ENCODE assay signal across 9 cellular contexts in the genomic region with DNA sequence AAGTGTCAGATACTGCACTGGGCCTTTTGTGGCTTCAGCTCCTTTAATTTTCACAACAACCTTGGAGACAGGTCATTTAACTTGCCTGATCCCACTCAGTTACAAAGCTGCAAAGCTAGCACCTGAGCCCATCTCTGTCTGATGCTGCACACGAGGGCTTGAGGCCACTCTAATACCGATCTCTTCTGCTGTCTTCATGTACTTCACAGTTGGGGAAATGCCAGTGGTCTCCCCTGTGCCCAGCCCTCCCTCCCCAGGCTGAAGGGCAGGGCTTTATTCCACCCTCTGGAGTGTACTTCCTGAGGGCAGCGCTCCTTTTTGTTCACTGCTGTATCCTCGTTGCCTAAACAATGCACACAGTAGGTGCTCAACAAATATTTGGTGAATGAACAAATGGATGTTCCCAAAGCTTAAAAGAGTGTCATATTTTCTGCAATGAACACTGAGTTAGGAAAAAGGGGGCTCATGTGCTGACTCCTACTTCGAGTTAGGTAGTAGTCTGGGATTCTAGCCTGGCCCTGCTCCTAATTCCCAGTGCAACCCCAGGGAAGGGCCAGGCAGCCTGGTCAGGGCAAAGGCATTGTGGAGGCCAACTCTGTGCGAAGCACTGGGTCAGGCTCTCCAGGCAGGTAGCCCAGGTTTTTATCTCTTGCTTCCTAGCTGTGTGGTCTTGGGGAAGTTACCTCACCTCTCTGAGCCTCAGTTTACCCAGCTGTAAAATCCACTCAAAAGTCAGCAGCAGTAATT. TPM values are rescaled to one million over a fixed set of nuclear protein-coding genes. Genes with fewer than 3 reads are reported as not detected.
DNase-seq lines count a peak whose midpoint lies in the region; ATAC-seq and TF ChIP-seq lines count a peak whose summit lies in the region.
"Had no signal": no experiment of that assay in that cellular context is flagged by ENCODE, and none has a peak within 500 bp of the region (broad histone marks: within the 10 kb centered on the region; RNA-seq: fewer than 3 reads in every experiment).

No MANE protein-coding gene starts in this region.

- in situ Hi-C loops in Panc1 (cut with HindIII; ENCODE audit: low pct_unique_long_range_greater_than_20kb, low sequenced_read_pairs), result no loop called here

- peak overlapping the region; percentile 88 for H3K4me3 Mint-ChIP-seq in CD4-positive, alpha-beta T cell

- peak overlapping the region; percentile 89 for H3K27ac Mint-ChIP-seq in CD4-positive, alpha-beta T cell

- BruUV-seq in Panc1 (replicated peaks; lab: Mats Ljungman, UMichigan), result no TSS peak

- H3K27me3 ChIP-seq in CD4-positive, alpha-beta T cell (ENCODE audit: control insufficient read depth, insufficient read depth, low read length), result no peaks in the 10 kb centered on the region
- H3K27me3 ChIP-seq in Panc1 (ENCODE audit: control insufficient read depth, insufficient read depth, low read length) (no peaks in the 10 kb centered on the region), esophagus squamous epithelium (no peaks in the 10 kb centered on the region), trophoblast cell (ENCODE audit: insufficient read depth, low read length) (no peaks in the 10 kb centered on the region)

- H3K79me2 ChIP-seq in trophoblast cell (ENCODE audit: control insufficient read depth, insufficient read depth, low read length, poor library complexity), result peaks cover 2% of the 10 kb centered on the region

- H3K27me3 Mint-ChIP-seq in CD4-positive, alpha-beta T cell, result no peaks in the 10 kb centered on the region

- H3K18ac ChIP-seq in trophoblast cell (ENCODE audit: low read length), result no peak overlapping the region

- no peak for DNase-seq in CD4-positive, alpha-beta T cell
- DNase-seq in Panc1 (ENCODE audit: low read depth, low spot score), result no peak
- DNase-seq in esophagus squamous epithelium (lab: John Stamatoyannopoulos, UW), result no peak
- DNase-seq in trophoblast cell, result peak in 1 of 2 donors; percentile 17
- DNase-seq in HuH-7.5 (ENCODE audit: low spot score), result no peak
- no peak for DNase-seq in dedifferentiated amniotic fluid mesenchymal stem cell (ENCODE audit: extremely low spot score)
- DNase-seq in DMS79 (lab: John Stamatoyannopoulos, UW), result no peak
- no peak for DNase-seq in A172 (ENCODE audit: low spot score)

- no peak overlapping the region for H2AK5ac ChIP-seq in trophoblast cell (ENCODE audit: low read length)

- no peaks in the 10 kb centered on the region for H3K36me3 ChIP-seq in Panc1 (ENCODE audit: control insufficient read depth, insufficient read depth, low read length)
- H3K36me3 ChIP-seq in esophagus squamous epithelium, result peaks cover 0 to 24% (median 0%) of the 10 kb centered on the region in 3 donors
- no peaks in the 10 kb centered on the region for H3K36me3 ChIP-seq in trophoblast cell (ENCODE audit: control insufficient read depth in 1 of 2, insufficient read depth in 2 of 2, low read length in 2 of 2)
- H3K36me3 ChIP-seq: cardiac muscle cell had no signal

- H3K4me1 ChIP-seq in Panc1 (ENCODE audit: control insufficient read depth, insufficient read depth, low read length), result peaks cover 5% of the 10 kb centered on the region
- H3K4me1 ChIP-seq in esophagus squamous epithelium, result peaks cover 9 to 31% (median 17%) of the 10 kb centered on the region in 3 donors
- peaks cover 0 to 7% of the 10 kb centered on the region in 2 experiments for H3K4me1 ChIP-seq in trophoblast cell (ENCODE audit: control insufficient read depth in 1 of 2, insufficient read depth in 2 of 2, low read length in 2 of 2)

- intact Hi-C loops in CD4-positive, alpha-beta T cell (cut with DNase I, micrococcal nuclease), result loop anchor here in 1 of 2 experiments (2.0 kb wide), 1 partner anchor 84 kb away; the partner anchor contains the start of gene OTUD3
- intact Hi-C loops in Panc1 (cut with micrococcal nuclease; ENCODE audit: unreplicated experiment) (no loop called here), esophagus squamous epithelium (cut with DNase I) (no loop called here)

- H3K4me3 ChIP-seq in Panc1 (ENCODE audit: low read depth in 2 of 2, low read length in 2 of 2) (peak overlapping the region; percentile 54 to 59), esophagus squamous epithelium (peak overlapping the region in 3 of 4 donors; percentile 70 to 95 (median 88)), trophoblast cell (ENCODE audit: low read depth, low read length) (no peak overlapping the region)

- no peak overlapping the region for H2BK12ac ChIP-seq in trophoblast cell (ENCODE audit: low read length)

- H3K9me3 Mint-ChIP-seq in CD4-positive, alpha-beta T cell, result no peaks in the 10 kb centered on the region

- no peak overlapping the region for H2BK120ac ChIP-seq in trophoblast cell (ENCODE audit: insufficient read depth, low read length, poor library complexity)

- CTCF ChIA-PET in CD4-positive, alpha-beta T cell (lab: Charles Lee), result no interaction called here
- CTCF ChIA-PET in Panc1 (lab: Charles Lee), result no interaction called here

- POLR2A ChIA-PET in CD4-positive, alpha-beta T cell (lab: Charles Lee), result interaction anchor here (0.6 kb wide), 1 partner anchor 841 kb away, joined by 3 read pairs; no protein-coding TSS in a partner anchor
- POLR2A ChIA-PET in Panc1 (lab: Charles Lee), result interaction anchor here (0.5 to 0.8 kb wide), 3 partner anchors 10 to 1033 kb away, joined by 3 read pairs; no protein-coding TSS in a partner anchor

- TF ChIP-seq CTCF in CD4-positive, alpha-beta T cell (IDR thresholded peaks at IDR 0.05), result no peak
- TF ChIP-seq CTCF in Panc1 (IDR thresholded peaks at IDR 0.05) (no peak), esophagus squamous epithelium (IDR thresholded peaks at IDR 0.05) (no peak)

- WGBS in esophagus squamous epithelium, 2 donors, result 68 to 75% methylated on average over 5 to 6 of the region's 6 CpGs
- no CpG with 5 or more reads among the region's 6 CpGs for WGBS in trophoblast cell (ENCODE audit: extremely low coverage, insufficient coverage, insufficient read length)

- no peak overlapping the region for H4K8ac ChIP-seq in trophoblast cell (ENCODE audit: low read depth, low read length)

- H3K9me3 ChIP-seq in CD4-positive, alpha-beta T cell (ENCODE audit: control insufficient read depth, low read length), result no peaks in the 10 kb centered on the region
- H3K9me3 ChIP-seq in Panc1 (ENCODE audit: control insufficient read depth, insufficient read depth, low read depth, low read length), result no peaks in the 10 kb centered on the region
- H3K9me3 ChIP-seq in esophagus squamous epithelium, result no peaks in the 10 kb centered on the region
- H3K9me3 ChIP-seq in trophoblast cell (ENCODE audit: insufficient read depth, low read depth, low read length), result no peaks in the 10 kb centered on the region

- H4K91ac ChIP-seq in trophoblast cell (ENCODE audit: low read depth, low read length), result no peak overlapping the region

- no peak overlapping the region for H3K4me2 ChIP-seq in trophoblast cell (ENCODE audit: low read length)

- H3K4ac ChIP-seq in trophoblast cell (ENCODE audit: low read depth, low read length), result no peak overlapping the region

- peaks cover 36% of the 10 kb centered on the region for H3K4me1 Mint-ChIP-seq in CD4-positive, alpha-beta T cell (ENCODE audit: low read depth)

- no peak overlapping the region for H3K23ac ChIP-seq in trophoblast cell (ENCODE audit: low read length)

- H3K27ac ChIP-seq in CD4-positive, alpha-beta T cell (ENCODE audit: low read depth, low read length), result peak overlapping the region; percentile 63
- H3K27ac ChIP-seq in Panc1 (ENCODE audit: low read length) (peak overlapping the region; percentile 79), esophagus squamous epithelium (peak overlapping the region; percentile 68 to 92 (median 85)), trophoblast cell (ENCODE audit: low read depth, low read length) (no peak overlapping the region)
- H3K27ac ChIP-seq: cardiac muscle cell had no signal

- peaks cover 10% of the 10 kb centered on the region for H3K36me3 Mint-ChIP-seq in CD4-positive, alpha-beta T cell (ENCODE audit: low read depth)

- no peak for TF ChIP-seq POLR2A in esophagus squamous epithelium (IDR thresholded peaks at IDR 0.05)

- no peak overlapping the region for H2BK5ac ChIP-seq in trophoblast cell (ENCODE audit: low read depth, low read length, poor library complexity)

- H4K12ac ChIP-seq in trophoblast cell (ENCODE audit: low read depth, low read length), result peak overlapping the region; percentile 34

- no peak overlapping the region for H2AFZ ChIP-seq in trophoblast cell (ENCODE audit: insufficient read depth, low read length, poor library complexity)

- ATAC-seq in CD4-positive, alpha-beta T cell (ENCODE audit: poor library complexity), result no peak
- no peak for ATAC-seq in Panc1

- H3K9ac ChIP-seq in trophoblast cell (ENCODE audit: low read length), result no peak overlapping the region

- peaks cover 5% of the 10 kb centered on the region for H3K79me1 ChIP-seq in trophoblast cell (ENCODE audit: low read length)

- H3K14ac ChIP-seq in trophoblast cell (ENCODE audit: low read length), result no peak overlapping the region

RNA-seq across cellular contexts. Expression of gene TMCO4, which starts 1.1 kb away (rescaled TPM):
- total RNA-seq in CD4-positive, alpha-beta T cell, result 10 to 100 TPM; 12.4 to 13.9 TPM
- total RNA-seq in Panc1 (2021; ENCODE audit: unreplicated experiment), result 13.2 TPM
- polyA plus RNA-seq in Panc1 (2012; ENCODE audit: insufficient read length), result 10.3 TPM
- total RNA-seq in esophagus squamous epithelium, result 10 to 100 TPM; 13.0 to 28.8 (median 21.2) TPM
- polyA plus RNA-seq in trophoblast cell (2013), result 5.0 and 5.7 TPM in 2 replicates
- 4.0 and 12.6 TPM in 2 replicates for total RNA-seq in A172 (2014; rRNA removed; shearing (Covaris generic))

RNA-seq across cellular contexts. Expression of gene RNF186, which starts 16.4 kb away (rescaled TPM):
- total RNA-seq in CD4-positive, alpha-beta T cell, result not detected
- total RNA-seq in Panc1 (2021; ENCODE audit: unreplicated experiment) (not detected), esophagus squamous epithelium (not detected)
- not detected for polyA plus RNA-seq in Panc1 (2012; ENCODE audit: insufficient read length)
- not detected in 2 replicates for polyA plus RNA-seq in trophoblast cell (2013)
- total RNA-seq in A172 (2014; rRNA removed; shearing (Covaris generic)), result not detected in 2 replicates
- total RNA-seq: cardiac muscle cell had no signal
- polyA plus RNA-seq: cardiac muscle cell had no signal
